12 cellular contexts compared by ENCODE assay signal in genomic region chr16:3503513-3503912, GRCh38. TPM values are rescaled to one million over a fixed set of nuclear protein-coding genes. Genes with fewer than 3 reads are reported as not detected.
DNase-seq lines count a peak whose midpoint lies in the region; ATAC-seq, FAIRE-seq and TF ChIP-seq lines count a peak whose summit lies in the region.
"Had no signal": no experiment of that assay in that cellular context is flagged by ENCODE, and none has a peak within 500 bp of the region (broad histone marks: within the 10 kb centered on the region; RNA-seq: fewer than 3 reads in every experiment).

No MANE protein-coding gene starts in this region.

- no peak for TF ChIP-seq CTCF in GM23338 (conservative IDR thresholded peaks at IDR 0.05; ENCODE audit: low read depth in 2 of 2)

- H3K27ac ChIP-seq in GM23338 (ENCODE audit: low read depth) = no peak overlapping the region

- H3K9me2 ChIP-seq in GM23338 (ENCODE audit: insufficient read depth) = no peaks in the 10 kb centered on the region

- peak; percentile 59 for FAIRE-seq in GM19239 (lab: Jason Lieb, UNC)
- FAIRE-seq: islet of Langerhans had no signal

- H3K27me3 Mint-ChIP-seq in activated naive CD8-positive, alpha-beta T cell treated with anti-CD3 and anti-CD28 coated beads, Interleukin-2, amount 10 ng/mL, durations not matched to agents 7 days and 5 days = no peaks in the 10 kb centered on the region
- H3K27me3 Mint-ChIP-seq in GM23338 (ENCODE audit: insufficient read depth, low read depth, poor library complexity) = peaks cover 6% of the 10 kb centered on the region

- peaks cover 58% of the 10 kb centered on the region for H3K4me1 Mint-ChIP-seq in activated naive CD8-positive, alpha-beta T cell treated with anti-CD3 and anti-CD28 coated beads, Interleukin-2, amount 10 ng/mL, durations not matched to agents 7 days and 5 days
- H3K4me1 Mint-ChIP-seq in GM23338 = peaks cover 12% of the 10 kb centered on the region

- peaks cover 21% of the 10 kb centered on the region for H3K36me3 Mint-ChIP-seq in activated naive CD8-positive, alpha-beta T cell treated with anti-CD3 and anti-CD28 coated beads, Interleukin-2, amount 10 ng/mL, durations not matched to agents 7 days and 5 days
- H3K36me3 Mint-ChIP-seq in GM23338 (ENCODE audit: low read depth) = peaks cover 15% of the 10 kb centered on the region; the same call in 2 of the 3 replicates

- peak overlapping the region; percentile 89 for H3K27ac Mint-ChIP-seq in activated naive CD8-positive, alpha-beta T cell treated with anti-CD3 and anti-CD28 coated beads, Interleukin-2, amount 10 ng/mL, durations not matched to agents 7 days and 5 days
- H3K27ac Mint-ChIP-seq in GM23338 = no peak overlapping the region

- H4K20me1 ChIP-seq in GM23338 (replicated peaks; ENCODE audit: insufficient read depth) = no peaks in the 10 kb centered on the region

- peaks cover 12% of the 10 kb centered on the region; the same call in 1 of the 2 replicates for H3F3A ChIP-seq in GM23338 (replicated peaks; ENCODE audit: low read depth)

- no peak for DNase-seq in GM19239 (ENCODE audit: insufficient read length, low spot score)
- peak; percentile 58 for DNase-seq in activated CD4-positive, alpha-beta T cell treated with anti-CD3 and anti-CD28 coated beads for 48 hours
- DNase-seq in activated naive CD8-positive, alpha-beta T cell treated with anti-CD3 and anti-CD28 coated beads, Interleukin-2, amount 10 ng/mL, durations not matched to agents 7 days and 5 days = peak; percentile 64
- peak; percentile 55 for DNase-seq in stimulated activated CD4-positive, alpha-beta T cell treated with anti-CD3 and anti-CD28 coated beads, Interleukin-15, amount 100 ng/mL, for 24 hours
- DNase-seq in GM23338 (ENCODE audit: low spot score) = no peak
- DNase-seq: AML-193, NCI-H1092 treated with DMSO at 0.1 percent for 48 hours had no signal

- H2AFZ ChIP-seq in GM23338 = no peak overlapping the region

- peak; percentile 63 for ATAC-seq in activated naive CD8-positive, alpha-beta T cell treated with anti-CD3 and anti-CD28 coated beads, Interleukin-2, amount 10 ng/mL, durations not matched to agents 7 days and 5 days (ENCODE audit: low read depth)
- no peak for ATAC-seq in GM21423 (IDR thresholded peaks at IDR 0.05; ENCODE audit: unreplicated experiment)
- ATAC-seq in HG03025 (IDR thresholded peaks at IDR 0.05; ENCODE audit: low FRiP score, unreplicated experiment) = no peak
- ATAC-seq in GM18505 (IDR thresholded peaks at IDR 0.05; ENCODE audit: unreplicated experiment) = no peak
- no peak for ATAC-seq in GM23338

- POLR2A ChIA-PET in activated naive CD8-positive, alpha-beta T cell treated with anti-CD3 and anti-CD28 coated beads, Interleukin-2, amount 10 ng/mL, durations not matched to agents 7 days and 5 days (lab: Charles Lee) = interaction anchor here (1.1 to 1.7 kb wide), 2 partner anchors 102 to 379 kb away, joined by 3 to 5 read pairs; partner anchors contain the start of genes ZNF174 and ZSCAN32

- H3K4me3 Mint-ChIP-seq in activated naive CD8-positive, alpha-beta T cell treated with anti-CD3 and anti-CD28 coated beads, Interleukin-2, amount 10 ng/mL, durations not matched to agents 7 days and 5 days = peak overlapping the region; percentile 74
- no peak overlapping the region for H3K4me3 Mint-ChIP-seq in GM23338

- H3K4me3 ChIP-seq in GM23338 = no peak overlapping the region

- H3K9me3 Mint-ChIP-seq in activated naive CD8-positive, alpha-beta T cell treated with anti-CD3 and anti-CD28 coated beads, Interleukin-2, amount 10 ng/mL, durations not matched to agents 7 days and 5 days = no peaks in the 10 kb centered on the region
- H3K9me3 Mint-ChIP-seq in GM23338 = no peaks in the 10 kb centered on the region

- H3K4me2 ChIP-seq in GM23338 = no peak overlapping the region

- no peaks in the 10 kb centered on the region for H3K27me3 ChIP-seq in GM23338 (ENCODE audit: insufficient read depth)

- H3K4me1 ChIP-seq in GM23338 (ENCODE audit: insufficient read depth) = no peaks in the 10 kb centered on the region; the same call in 1 of the 2 replicates

- TF ChIP-seq POLR2A in GM18505 (IDR thresholded peaks at IDR 0.05; ENCODE audit: borderline replicate concordance, extremely low read depth, insufficient read depth, insufficient read length) = no peak

- no peaks in the 10 kb centered on the region for H3K36me3 ChIP-seq in GM23338 (ENCODE audit: insufficient read depth)

- H3K79me2 ChIP-seq in GM23338 (replicated peaks; ENCODE audit: insufficient read depth) = no peaks in the 10 kb centered on the region

TF ChIP-seq in GM23338, 12 proteins besides CTCF, POLR2A, EP300 and RAD21 (continues in another document):
- TF ChIP-seq CREB1 (CRISPR knock-in tag; IDR thresholded peaks at IDR 0.05; ENCODE audit: low read depth) (no peak), NANOG (IDR thresholded peaks at IDR 0.05; ENCODE audit: borderline replicate concordance) (no peak), STAT1 (IDR thresholded peaks at IDR 0.05; ENCODE audit: unreplicated experiment) (no peak), EZH2phosphoT487 (IDR thresholded peaks at IDR 0.05; ENCODE audit: unreplicated experiment) (no peak), REST (IDR thresholded peaks at IDR 0.05; ENCODE audit: unreplicated experiment) (no peak)

RNA-seq across cellular contexts. Expression of gene CLUAP1, which starts 2.7 kb away (rescaled TPM):
- 10 to 100 TPM; 22.9 to 26.8 TPM for total RNA-seq in activated naive CD8-positive, alpha-beta T cell treated with anti-CD3 and anti-CD28 coated beads, Interleukin-2, amount 10 ng/mL, durations not matched to agents 7 days and 5 days
- 3.8 and 7.8 TPM in 2 replicates for total RNA-seq in GM23338 (2014; rRNA removed; shearing (Covaris generic))
- polyA plus RNA-seq in GM23338 (2016; fragmentation: Nextera tagmentation; extraction: Ambion mirVana) = 10.9 and 11.3 TPM in 2 replicates

RNA-seq across cellular contexts. Expression of gene C16orf90, which starts 8.2 kb away (rescaled TPM):
- not detected for total RNA-seq in activated naive CD8-positive, alpha-beta T cell treated with anti-CD3 and anti-CD28 coated beads, Interleukin-2, amount 10 ng/mL, durations not matched to agents 7 days and 5 days
- not detected in 2 replicates for total RNA-seq in GM23338 (2014; rRNA removed; shearing (Covaris generic))
- polyA plus RNA-seq in GM23338 (2016; fragmentation: Nextera tagmentation; extraction: Ambion mirVana) = not detected in 2 replicates
- total RNA-seq: RPMI7951 had no signal

Comparison
In these comparisons a context has a peak if more than half of its experiments do, and no peak if none do; other contexts are left out.
1. DNase-seq: peak in activated CD4-positive, alpha-beta T cell treated with anti-CD3 and anti-CD28 coated beads for 48 hours (single experiment), activated naive CD8-positive, alpha-beta T cell treated with anti-CD3 and anti-CD28 coated beads, Interleukin-2, amount 10 ng/mL, durations not matched to agents 7 days and 5 days (single experiment) and stimulated activated CD4-positive, alpha-beta T cell treated with anti-CD3 and anti-CD28 coated beads, Interleukin-15, amount 100 ng/mL, for 24 hours (single experiment); none in GM19239 (single experiment) and GM23338 (single experiment).